In the genomic region with DNA sequence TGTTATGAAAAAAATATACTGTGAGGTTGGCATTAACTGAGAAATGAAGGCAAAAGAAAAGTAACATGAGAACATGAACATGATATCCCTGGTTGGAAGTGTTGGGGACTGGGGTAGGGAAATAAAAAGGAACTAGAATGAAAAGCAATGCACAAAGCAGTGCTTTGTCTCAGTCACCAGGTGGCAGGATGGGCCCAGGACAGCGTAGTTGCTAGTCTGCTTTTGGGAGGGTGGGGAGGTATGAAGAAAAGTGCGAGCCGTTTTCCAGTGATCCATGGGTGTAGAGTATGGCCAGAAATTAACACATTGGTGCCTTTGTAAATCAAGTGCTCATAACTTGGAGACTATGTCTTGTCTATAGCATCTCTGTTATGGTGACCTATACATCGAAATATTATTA, we compare ENCODE assay signal across 20 cellular contexts.
DNase-seq lines count a peak whose midpoint lies in the region; ATAC-seq, FAIRE-seq and TF ChIP-seq lines count a peak whose summit lies in the region.
"Had no signal": no experiment of that assay in that cellular context is flagged by ENCODE, and none has a peak within 500 bp of the region (broad histone marks: within the 10 kb centered on the region; RNA-seq: fewer than 3 reads in every experiment).

No MANE protein-coding gene starts in this region.

- WGBS in HepG2 (ENCODE audit: low lambda C conversion rate): 34% methylated on average over 4 of the region's 4 CpGs
- WGBS in right lobe of liver (ENCODE audit: insufficient coverage, low coverage, low lambda C conversion rate, missing lambda C conversion rate): 68% methylated on average over 4 of the region's 4 CpGs
- WGBS in smooth muscle cell (ENCODE audit: low lambda C conversion rate): 74% methylated on average over 4 of the region's 4 CpGs

- peaks cover 8% of the 10 kb centered on the region for H3K27me3 Mint-ChIP-seq in type B pancreatic cell
- H3K27me3 Mint-ChIP-seq in activated T-cell treated with anti-CD3 and anti-CD28 coated beads, Interleukin-2, amount 50 U/mL, for 72 hours (ENCODE audit: low read depth): no peaks in the 10 kb centered on the region

- H3K27ac ChIP-seq in HepG2 (ENCODE audit: extremely low read length, insufficient read depth, low read length): no peak overlapping the region
- no peak overlapping the region for H3K27ac ChIP-seq in right lobe of liver
- no peak overlapping the region for H3K27ac ChIP-seq in PC-9
- H3K27ac ChIP-seq in smooth muscle cell (ENCODE audit: low read depth): no peak overlapping the region
- H3K27ac ChIP-seq: coronary artery, suprapubic skin had no signal

- H3K9me3 Mint-ChIP-seq in type B pancreatic cell: peaks cover 6% of the 10 kb centered on the region
- H3K9me3 Mint-ChIP-seq in activated T-cell treated with anti-CD3 and anti-CD28 coated beads, Interleukin-2, amount 50 U/mL, for 72 hours: peaks cover 9% of the 10 kb centered on the region in 2 donors

- no peak overlapping the region for H3K4me3 Mint-ChIP-seq in type B pancreatic cell
- no peak overlapping the region for H3K4me3 Mint-ChIP-seq in activated T-cell treated with anti-CD3 and anti-CD28 coated beads, Interleukin-2, amount 50 U/mL, for 72 hours

- TF ChIP-seq POLR2A in HepG2 (IDR thresholded peaks at IDR 0.05; ENCODE audit: insufficient read depth in 1 of 2, low read depth in 2 of 2, low read length in 2 of 2) (no peak), right lobe of liver (IDR thresholded peaks at IDR 0.05) (no peak)

- H3K79me2 ChIP-seq in HepG2 (ENCODE audit: insufficient read depth, low read length): no peaks in the 10 kb centered on the region
- no peaks in the 10 kb centered on the region for H3K79me2 ChIP-seq in PC-9 (ENCODE audit: low read depth)
- H3K79me2 ChIP-seq in smooth muscle cell (ENCODE audit: low read depth): no peaks in the 10 kb centered on the region

- intact Hi-C loops in HepG2 (cut with micrococcal nuclease; ENCODE audit: unreplicated experiment) (no loop called here), right lobe of liver (cut with DNase I) (loop anchor here in 1 of 2 donors (10.0 kb wide), 1 partner anchor 171 kb away; no protein-coding TSS in a partner anchor), PC-9 (cut with micrococcal nuclease; ENCODE audit: unreplicated experiment) (no loop called here)

- H4K20me1 ChIP-seq in HepG2 (ENCODE audit: insufficient read depth, low read length) (no peaks in the 10 kb centered on the region), PC-9 (ENCODE audit: insufficient read depth) (no peaks in the 10 kb centered on the region), smooth muscle cell (ENCODE audit: low read depth) (no peaks in the 10 kb centered on the region)

- H3K4me1 Mint-ChIP-seq in type B pancreatic cell (ENCODE audit: unreplicated experiment): no peaks in the 10 kb centered on the region
- no peaks in the 10 kb centered on the region for H3K4me1 Mint-ChIP-seq in activated T-cell treated with anti-CD3 and anti-CD28 coated beads, Interleukin-2, amount 50 U/mL, for 72 hours (ENCODE audit: low read depth)

- H3K36me3 Mint-ChIP-seq in type B pancreatic cell: no peaks in the 10 kb centered on the region
- peaks cover 2 to 3% of the 10 kb centered on the region in 2 donors for H3K36me3 Mint-ChIP-seq in activated T-cell treated with anti-CD3 and anti-CD28 coated beads, Interleukin-2, amount 50 U/mL, for 72 hours (ENCODE audit: insufficient read depth in 2 of 2)

- H3K4me1 ChIP-seq in HepG2 (ENCODE audit: insufficient read depth, low read length) (no peaks in the 10 kb centered on the region), right lobe of liver (no peaks in the 10 kb centered on the region), PC-9 (replicated peaks; ENCODE audit: insufficient read depth) (no peaks in the 10 kb centered on the region), smooth muscle cell (ENCODE audit: low read depth) (no peaks in the 10 kb centered on the region)
- H3K4me1 ChIP-seq: suprapubic skin had no signal

- H3K27ac Mint-ChIP-seq in type B pancreatic cell: no peak overlapping the region
- no peak overlapping the region for H3K27ac Mint-ChIP-seq in activated T-cell treated with anti-CD3 and anti-CD28 coated beads, Interleukin-2, amount 50 U/mL, for 72 hours

- H3K9ac ChIP-seq in HepG2 (ENCODE audit: insufficient read depth, low read depth, low read length) (no peak overlapping the region), smooth muscle cell (ENCODE audit: low read depth) (no peak overlapping the region)

- POLR2A ChIA-PET in HepG2 (lab: Yijun Ruan, JAX) (no interaction called here), PC-9 (lab: Charles Lee; ENCODE audit: unreplicated experiment) (no interaction called here)

- TF ChIP-seq RAD21 in HepG2 (CRISPR knock-in tag; IDR thresholded peaks at IDR 0.05): no peak

- CTCF ChIA-PET in HepG2 (lab: Yijun Ruan, JAX; ENCODE audit: low intra/inter-chr PET ratio, low total read pairs) (no interaction called here), PC-9 (lab: Charles Lee) (no interaction called here)

- no peak overlapping the region for H3K4me3 ChIP-seq in HepG2 (replicated peaks in 1 of 3; ENCODE audit: insufficient read depth in 1 of 3, low read depth in 2 of 3, low read length in 3 of 3)
- H3K4me3 ChIP-seq in right lobe of liver: no peak overlapping the region
- no peak overlapping the region for H3K4me3 ChIP-seq in PC-9
- no peak overlapping the region for H3K4me3 ChIP-seq in fibroblast of pulmonary artery (replicated peaks; ENCODE audit: low read depth, low read length)
- no peak overlapping the region for H3K4me3 ChIP-seq in smooth muscle cell
- H3K4me3 ChIP-seq: coronary artery, suprapubic skin had no signal

- no peak overlapping the region for H2AFZ ChIP-seq in HepG2 (ENCODE audit: low read length)
- H2AFZ ChIP-seq in PC-9: no peak overlapping the region
- no peak overlapping the region for H2AFZ ChIP-seq in smooth muscle cell (ENCODE audit: low read depth)

- TF ChIP-seq EP300 in HepG2 (IDR thresholded peaks at IDR 0.05; ENCODE audit: low read depth in 2 of 2, low read length in 2 of 2) (no peak), HepG2 (CRISPR knock-in tag; IDR thresholded peaks at IDR 0.05; ENCODE audit: borderline replicate concordance) (no peak)

- no peak for FAIRE-seq in HepG2 (lab: Jason Lieb, UNC)

- no TSS peak for BruUV-seq in HepG2 (replicated peaks; lab: Mats Ljungman, UMichigan)
- BruUV-seq in PC-9 (replicated peaks; lab: Mats Ljungman, UMichigan): no TSS peak

- no peaks in the 10 kb centered on the region for H3K9me2 ChIP-seq in PC-9 (ENCODE audit: insufficient read depth)

- TF ChIP-seq CTCF in HepG2 (CRISPR knock-in tag; IDR thresholded peaks at IDR 0.05) (peak; percentile 28; the same call in 1 of the 2 replicates), right lobe of liver (IDR thresholded peaks at IDR 0.05) (no peak), PC-9 (conservative IDR thresholded peaks at IDR 0.05) (peak; percentile 21; the same call in 1 of the 2 replicates), fibroblast of pulmonary artery (IDR thresholded peaks at IDR 0.05; ENCODE audit: low read length, missing control alignments) (peak; percentile 4), type B pancreatic cell (conservative IDR thresholded peaks at IDR 0.05) (peak; percentile 54), smooth muscle cell (IDR thresholded peaks at IDR 0.05; ENCODE audit: borderline replicate concordance, insufficient read depth, poor library complexity, severe bottlenecking) (no peak)

- no peaks in the 10 kb centered on the region for H3K27me3 ChIP-seq in HepG2 (ENCODE audit: control insufficient read depth in 1 of 2, insufficient read depth in 2 of 2, low read length in 2 of 2)
- H3K27me3 ChIP-seq in right lobe of liver: no peaks in the 10 kb centered on the region
- no peaks in the 10 kb centered on the region for H3K27me3 ChIP-seq in PC-9 (ENCODE audit: insufficient read depth, low read depth)
- H3K27me3 ChIP-seq in smooth muscle cell (ENCODE audit: low read depth): no peaks in the 10 kb centered on the region
- H3K27me3 ChIP-seq: suprapubic skin had no signal

- no peak overlapping the region for H3K4me2 ChIP-seq in HepG2 (ENCODE audit: low read depth, low read length)
- H3K4me2 ChIP-seq in PC-9: no peak overlapping the region
- H3K4me2 ChIP-seq in smooth muscle cell: no peak overlapping the region

- H3K9me3 ChIP-seq in HepG2 (ENCODE audit: low read length) (peaks cover 11% of the 10 kb centered on the region), right lobe of liver (no peaks in the 10 kb centered on the region), PC-9 (ENCODE audit: insufficient read depth, low read depth) (no peaks in the 10 kb centered on the region), smooth muscle cell (replicated peaks; ENCODE audit: low read depth) (no peaks in the 10 kb centered on the region)
- H3K9me3 ChIP-seq: suprapubic skin had no signal

- no peak for ATAC-seq in HepG2
- no peak for ATAC-seq in right lobe of liver
- ATAC-seq in HG03108 (IDR thresholded peaks at IDR 0.05; ENCODE audit: unreplicated experiment): no peak
- ATAC-seq in activated T-cell treated with anti-CD3 and anti-CD28 coated beads, Interleukin-2, amount 50 U/mL, for 72 hours (replicated peaks in 1 of 2): no peak
- ATAC-seq: HCT116, left lobe of liver had no signal

- DNase-seq in HepG2 (ENCODE audit: low spot score): no peak
- no peak for DNase-seq in right lobe of liver
- DNase-seq in PC-9: no peak
- DNase-seq in fibroblast of pulmonary artery (ENCODE audit: low read depth): no peak
- DNase-seq in type B pancreatic cell (ENCODE audit: extremely low spot score, unreplicated experiment): no peak
- DNase-seq in smooth muscle cell (lab: John Stamatoyannopoulos, UW; ENCODE audit: unreplicated experiment): no peak
- no peak for DNase-seq in activated T-cell treated with anti-CD3 and anti-CD28 coated beads, Interleukin-2, amount 50 U/mL, for 72 hours
- DNase-seq: activated naive CD4-positive, alpha-beta T cell; aorta; COR-L47; hippocampal formation; MM.1S; NCI-H187 treated with DMSO at 0.1 percent for 48 hours; NCI-H510A treated with DMSO at 0.1 percent for 48 hours; stimulated activated CD4-positive, alpha-beta T cell treated with anti-CD3 and anti-CD28 coated beads, Interleukin-4, amount 100 ng/mL, for 1 hour had no signal

- no peaks in the 10 kb centered on the region for H3F3A ChIP-seq in PC-9 (ENCODE audit: insufficient read depth, low read depth)
- no peaks in the 10 kb centered on the region for H3F3A ChIP-seq in smooth muscle cell (ENCODE audit: low read depth)

- H3K36me3 ChIP-seq in HepG2 (replicated peaks in 1 of 2; ENCODE audit: control insufficient read depth in 1 of 2, insufficient read depth in 2 of 2, low read length in 2 of 2): no peaks in the 10 kb centered on the region
- H3K36me3 ChIP-seq in right lobe of liver: no peaks in the 10 kb centered on the region
- no peaks in the 10 kb centered on the region for H3K36me3 ChIP-seq in PC-9 (ENCODE audit: low read depth)
- no peaks in the 10 kb centered on the region for H3K36me3 ChIP-seq in smooth muscle cell (ENCODE audit: low read depth)
- H3K36me3 ChIP-seq: suprapubic skin had no signal

- in situ Hi-C loops in HepG2 (cut with HindIII; ENCODE audit: extremely low pct_ligation_motif_present, low pct_unique_long_range_greater_than_20kb): no loop called here

TF ChIP-seq in HepG2, 621 proteins besides CTCF, POLR2A, EP300 and RAD21 (continues in another document):
- TF ChIP-seq ZFP36 (IDR thresholded peaks at IDR 0.05; ENCODE audit: borderline replicate concordance, low read depth, low read length, partially characterized antibody) (no peak), ATAD3A (CRISPR knock-in tag; IDR thresholded peaks at IDR 0.05) (no peak)

Comparison
In these comparisons a context has a peak if more than half of its experiments do, and no peak if none do; other contexts are left out.
1. CTCF ChIP-seq: peak in HepG2 (single experiment), PC-9 (single experiment), fibroblast of pulmonary artery (single experiment) and type B pancreatic cell (single experiment); none in right lobe of liver (0 of 4) and smooth muscle cell (single experiment).